8 cellular contexts compared by ENCODE assay signal in the genomic region with DNA sequence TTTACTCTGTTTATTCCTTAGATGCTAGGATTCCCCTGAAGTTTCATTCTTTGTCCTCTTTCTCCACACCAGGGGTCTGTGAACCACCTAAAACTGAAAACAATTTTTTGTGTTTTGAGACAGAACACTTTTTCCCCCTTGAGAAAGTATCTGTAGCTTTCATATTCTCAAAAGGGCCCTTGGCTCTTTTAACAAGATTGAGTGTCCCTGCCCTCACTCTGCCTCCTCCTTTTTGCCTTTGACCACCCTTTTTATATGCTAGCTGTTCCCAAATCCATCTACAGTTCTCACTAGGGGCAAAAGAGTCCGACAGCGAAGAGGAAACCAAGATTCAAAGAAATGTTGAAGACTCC. TPM values are rescaled to one million over a fixed set of nuclear protein-coding genes. Genes with fewer than 3 reads are reported as not detected.
DNase-seq lines count a peak whose midpoint lies in the region; ATAC-seq and TF ChIP-seq lines count a peak whose summit lies in the region.

No MANE protein-coding gene starts in this region.

- H3K4me3 Mint-ChIP-seq in activated naive CD4-positive, alpha-beta T cell treated with anti-CD3 and anti-CD28 coated beads, Interleukin-2, amount 50 U/mL, for 24 hours, result peak overlapping the region; percentile 88

- H3K4me1 Mint-ChIP-seq in activated naive CD4-positive, alpha-beta T cell treated with anti-CD3 and anti-CD28 coated beads, Interleukin-2, amount 50 U/mL, for 24 hours, result peaks cover 30% of the 10 kb centered on the region

- TF ChIP-seq CTCF in body of pancreas (IDR thresholded peaks at IDR 0.05) (no peak), lung (IDR thresholded peaks at IDR 0.05; ENCODE audit: control extremely low read depth, extremely low read depth) (no peak), upper lobe of left lung (IDR thresholded peaks at IDR 0.05) (no peak)

- peak overlapping the region; percentile 60 to 92 (median 87) for H3K27ac ChIP-seq in body of pancreas
- peak overlapping the region; percentile 46 to 83 for H3K27ac ChIP-seq in lung (ENCODE audit: low read depth in 1 of 2, low read length in 1 of 2)
- H3K27ac ChIP-seq in upper lobe of left lung, result peak overlapping the region; percentile 60 to 96 (median 91)

- intact Hi-C loops in body of pancreas (cut with DNase I), result no loop called here

- no peaks in the 10 kb centered on the region for H3K36me3 ChIP-seq in body of pancreas (replicated peaks in 1 of 2; ENCODE audit: insufficient read depth in 1 of 2, low read depth in 2 of 2)
- peaks cover 0 to 2% of the 10 kb centered on the region in 2 donors for H3K36me3 ChIP-seq in lung (ENCODE audit: control insufficient read depth in 2 of 2, insufficient read depth in 2 of 2, low read length in 2 of 2)
- H3K36me3 ChIP-seq in upper lobe of left lung, result no peaks in the 10 kb centered on the region

- no peaks in the 10 kb centered on the region for H3K9me3 Mint-ChIP-seq in activated naive CD4-positive, alpha-beta T cell treated with anti-CD3 and anti-CD28 coated beads, Interleukin-2, amount 50 U/mL, for 24 hours

- H3K9me3 ChIP-seq in body of pancreas (no peaks in the 10 kb centered on the region), lung (ENCODE audit: control insufficient read depth in 2 of 2, insufficient read depth in 1 of 2, low read length in 1 of 2) (no peaks in the 10 kb centered on the region), upper lobe of left lung (no peaks in the 10 kb centered on the region)

- no peak for TF ChIP-seq POLR2A in body of pancreas (IDR thresholded peaks at IDR 0.05)
- no peak for TF ChIP-seq POLR2A in upper lobe of left lung (IDR thresholded peaks at IDR 0.05)

- H3K27me3 ChIP-seq in body of pancreas, result no peaks in the 10 kb centered on the region
- no peaks in the 10 kb centered on the region for H3K27me3 ChIP-seq in lung (ENCODE audit: control insufficient read depth, insufficient read depth)
- H3K27me3 ChIP-seq in upper lobe of left lung, result no peaks in the 10 kb centered on the region

- whole genome bisulfite sequencing in body of pancreas, 2 donors, result 7 to 10% methylated on average over 2 of the region's 2 CpGs
- WGBS in lung, 2 donors, result 10 to 13% methylated on average over 2 of the region's 2 CpGs
- WGBS in upper lobe of left lung, 2 donors, result 8 to 13% methylated on average over 2 of the region's 2 CpGs

- H3K36me3 Mint-ChIP-seq in activated naive CD4-positive, alpha-beta T cell treated with anti-CD3 and anti-CD28 coated beads, Interleukin-2, amount 50 U/mL, for 24 hours, result peaks cover 8% of the 10 kb centered on the region

- ATAC-seq in body of pancreas (no peak), lung (ENCODE audit: insufficient read depth, low FRiP score) (no peak), upper lobe of left lung (ENCODE audit: low FRiP score in 2 of 2) (no peak), GM21423 (IDR thresholded peaks at IDR 0.05; ENCODE audit: unreplicated experiment) (no peak), HG03571 (IDR thresholded peaks at IDR 0.05; ENCODE audit: unreplicated experiment) (no peak)

- H3K4me1 ChIP-seq in body of pancreas (peaks cover 40% of the 10 kb centered on the region), lung (ENCODE audit: control insufficient read depth in 2 of 2, insufficient read depth in 2 of 2, low read length in 2 of 2) (peaks cover 4 to 16% of the 10 kb centered on the region in 2 donors), upper lobe of left lung (peaks cover 14 to 28% (median 24%) of the 10 kb centered on the region in 4 donors)

- no peak for TF ChIP-seq EP300 in upper lobe of left lung (IDR thresholded peaks at IDR 0.05)

- H3K4me3 ChIP-seq in body of pancreas (peak overlapping the region; percentile 1 to 40), lung (no peak overlapping the region), upper lobe of left lung (peak overlapping the region; percentile 60 to 97 (median 96))

- no peaks in the 10 kb centered on the region for H3K27me3 Mint-ChIP-seq in activated naive CD4-positive, alpha-beta T cell treated with anti-CD3 and anti-CD28 coated beads, Interleukin-2, amount 50 U/mL, for 24 hours

- DNase-seq in activated naive CD4-positive, alpha-beta T cell (lab: John Stamatoyannopoulos, UW), result no peak
- no peak for DNase-seq in body of pancreas
- DNase-seq in lung (ENCODE audit: low spot score), result no peak
- no peak for DNase-seq in upper lobe of left lung
- DNase-seq in COLO668 (lab: John Stamatoyannopoulos, UW; ENCODE audit: unreplicated experiment), result no peak

- H3K27ac Mint-ChIP-seq in activated naive CD4-positive, alpha-beta T cell treated with anti-CD3 and anti-CD28 coated beads, Interleukin-2, amount 50 U/mL, for 24 hours, result peak overlapping the region; percentile 51

RNA-seq across cellular contexts. Expression of a gene that starts 0.9 kb away (rescaled TPM):
- 10 to 100 TPM; 43.6 to 45.8 TPM for total RNA-seq in body of pancreas
- 10 to 100 TPM; 33.7 to 83.2 TPM for total RNA-seq in lung
- 10 to 100 TPM in 1 of 2 donors, 1 to 10 TPM in 1; 7.9 to 11.7 TPM for polyA plus RNA-seq in lung
- total RNA-seq in upper lobe of left lung, result 10 to 100 TPM; 36.2 to 78.5 (median 43.2) TPM
